In the genomic region with DNA sequence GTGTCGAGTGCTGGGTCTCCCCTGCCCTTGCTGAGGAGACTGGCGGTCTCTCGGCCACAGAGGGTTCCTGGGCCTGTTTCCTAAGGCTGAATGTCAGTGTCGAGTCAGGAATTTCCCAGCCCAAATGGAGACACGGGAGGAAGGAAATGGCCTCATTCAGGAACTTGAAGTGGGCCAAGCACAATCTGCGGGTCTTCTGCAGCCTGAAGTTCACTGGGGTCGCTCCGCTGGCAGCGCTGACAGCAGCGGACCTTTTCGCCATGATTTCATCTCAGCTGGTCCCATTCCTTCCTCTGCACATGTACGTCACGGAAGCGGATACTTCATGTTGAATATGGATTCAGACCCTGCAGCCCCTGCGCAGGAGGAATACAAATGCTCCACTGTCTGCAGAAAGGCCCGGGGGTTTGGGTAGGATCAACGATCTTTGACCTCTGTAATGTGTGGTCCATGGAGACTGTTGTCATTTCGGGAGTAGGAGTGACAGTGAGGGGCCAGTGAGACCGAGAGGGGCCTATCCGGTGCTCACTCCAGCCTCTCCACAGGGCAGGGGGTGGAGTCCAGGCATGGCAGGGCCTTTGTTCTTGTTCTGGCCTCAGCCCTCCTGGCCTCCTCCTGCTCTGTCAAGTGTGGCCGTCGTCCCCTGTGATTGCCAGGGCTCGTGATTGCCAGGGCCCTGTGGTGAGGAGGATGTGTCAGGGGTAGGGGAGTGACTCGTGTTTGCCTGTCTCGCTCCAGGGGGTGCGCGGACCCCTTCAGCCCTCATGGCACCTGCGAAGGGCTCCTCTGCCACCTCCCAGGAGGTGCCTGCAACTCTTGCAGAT, we compare ENCODE assay signal across 16 cellular contexts.
DNase-seq lines count a peak whose midpoint lies in the region; ATAC-seq and TF ChIP-seq lines count a peak whose summit lies in the region.
"Had no signal": no experiment of that assay in that cellular context is flagged by ENCODE, and none has a peak within 500 bp of the region (broad histone marks: within the 10 kb centered on the region; RNA-seq: fewer than 3 reads in every experiment).

No MANE protein-coding gene starts in this region.

- H3K36me3 ChIP-seq in ectodermal cell (ENCODE audit: control insufficient read depth, insufficient read depth, low read length) (peaks cover 4% of the 10 kb centered on the region), right lobe of liver (no peaks in the 10 kb centered on the region), spleen (peaks cover 0 to 85% (median 15%) of the 10 kb centered on the region in 6 donors), MG63 (no peaks in the 10 kb centered on the region), PC-3 (ENCODE audit: low read depth, low read length) (no peaks in the 10 kb centered on the region)
- H3K36me3 ChIP-seq: SJCRH30 had no signal

- no peak overlapping the region for H3K4me2 ChIP-seq in PC-3 (ENCODE audit: low read length)

- no peak for TF ChIP-seq CTCF in activated CD8-positive, alpha-beta T cell treated with anti-CD3 and anti-CD28 coated beads for 36 hours (IDR thresholded peaks at IDR 0.05)
- TF ChIP-seq CTCF in right lobe of liver (IDR thresholded peaks at IDR 0.05) = no peak
- no peak for TF ChIP-seq CTCF in spleen (IDR thresholded peaks at IDR 0.05 in 8 of 11, conservative IDR thresholded peaks at IDR 0.05 in 3 of 11)
- no peak for TF ChIP-seq CTCF in PC-3 (conservative IDR thresholded peaks at IDR 0.05; ENCODE audit: low read depth, low read length)

- POLR2A ChIA-PET in activated CD8-positive, alpha-beta T cell treated with anti-CD3 and anti-CD28 coated beads, Interleukin-2, amount 10 ng/mL, durations not matched to agents 7 days and 5 days (lab: Charles Lee) = no interaction called here
- POLR2A ChIA-PET in activated CD8-positive, alpha-beta T cell treated with anti-CD3 and anti-CD28 coated beads for 36 hours (lab: Charles Lee) = no interaction called here
- POLR2A ChIA-PET in PC-3 (lab: Charles Lee; ENCODE audit: unreplicated experiment) = no interaction called here

- H3K27me3 Mint-ChIP-seq in activated CD8-positive, alpha-beta T cell treated with anti-CD3 and anti-CD28 coated beads, Interleukin-2, amount 10 ng/mL, durations not matched to agents 7 days and 5 days (ENCODE audit: low read depth) = no peaks in the 10 kb centered on the region
- no peaks in the 10 kb centered on the region for H3K27me3 Mint-ChIP-seq in activated CD8-positive, alpha-beta T cell treated with anti-CD3 and anti-CD28 coated beads for 36 hours
- H3K27me3 Mint-ChIP-seq: CD4-positive, alpha-beta memory T cell; naive thymus-derived CD4-positive, alpha-beta T cell; type B pancreatic cell had no signal

- no peaks in the 10 kb centered on the region for H3K9me3 ChIP-seq in ectodermal cell (ENCODE audit: control insufficient read depth, low read length)
- no peaks in the 10 kb centered on the region for H3K9me3 ChIP-seq in right lobe of liver
- no peaks in the 10 kb centered on the region for H3K9me3 ChIP-seq in spleen
- H3K9me3 ChIP-seq in MG63 = no peaks in the 10 kb centered on the region
- H3K9me3 ChIP-seq in PC-3 (ENCODE audit: low read length) = no peaks in the 10 kb centered on the region
- H3K9me3 ChIP-seq: esophagus muscularis mucosa, SJCRH30 had no signal

- ATAC-seq in activated CD8-positive, alpha-beta T cell treated with anti-CD3 and anti-CD28 coated beads, Interleukin-2, amount 10 ng/mL, durations not matched to agents 7 days and 5 days = no peak
- no peak for ATAC-seq in activated CD8-positive, alpha-beta T cell treated with anti-CD3 and anti-CD28 coated beads for 36 hours
- ATAC-seq in right lobe of liver = peak; percentile 49 to 59 (median 51)
- ATAC-seq in PC-3 = no peak
- ATAC-seq: naive thymus-derived CD4-positive, alpha-beta T cell had no signal

- CTCF ChIA-PET in activated CD8-positive, alpha-beta T cell treated with anti-CD3 and anti-CD28 coated beads, Interleukin-2, amount 10 ng/mL, durations not matched to agents 7 days and 5 days (lab: Charles Lee) = no interaction called here
- CTCF ChIA-PET in activated CD8-positive, alpha-beta T cell treated with anti-CD3 and anti-CD28 coated beads for 36 hours (lab: Charles Lee) = no interaction called here
- CTCF ChIA-PET in PC-3 (lab: Charles Lee) = no interaction called here

- H3K4me1 Mint-ChIP-seq in activated CD8-positive, alpha-beta T cell treated with anti-CD3 and anti-CD28 coated beads, Interleukin-2, amount 10 ng/mL, durations not matched to agents 7 days and 5 days (ENCODE audit: low read depth) = no peaks in the 10 kb centered on the region
- H3K4me1 Mint-ChIP-seq in activated CD8-positive, alpha-beta T cell treated with anti-CD3 and anti-CD28 coated beads for 36 hours (ENCODE audit: low read depth) = no peaks in the 10 kb centered on the region

- TF ChIP-seq POLR2A in right lobe of liver (IDR thresholded peaks at IDR 0.05) = no peak
- TF ChIP-seq POLR2A in spleen (IDR thresholded peaks at IDR 0.05) = no peak

- intact Hi-C loops in activated CD8-positive, alpha-beta T cell treated with anti-CD3 and anti-CD28 coated beads for 36 hours (cut with micrococcal nuclease) = no loop called here
- intact Hi-C loops in right lobe of liver (cut with DNase I) = no loop called here
- intact Hi-C loops in spleen (cut with DNase I; ENCODE audit: low total_unique reads) = no loop called here
- intact Hi-C loops in PC-3 (cut with micrococcal nuclease) = no loop called here

- peak overlapping the region; percentile 49 for H3K27ac Mint-ChIP-seq in activated CD8-positive, alpha-beta T cell treated with anti-CD3 and anti-CD28 coated beads, Interleukin-2, amount 10 ng/mL, durations not matched to agents 7 days and 5 days
- H3K27ac Mint-ChIP-seq in activated CD8-positive, alpha-beta T cell treated with anti-CD3 and anti-CD28 coated beads for 36 hours = no peak overlapping the region
- H3K27ac Mint-ChIP-seq: CD4-positive, alpha-beta memory T cell; naive thymus-derived CD4-positive, alpha-beta T cell; type B pancreatic cell had no signal

- no peaks in the 10 kb centered on the region for H4K20me1 ChIP-seq in PC-3 (ENCODE audit: low read length)

- H3K9me2 ChIP-seq in PC-3 (replicated peaks; ENCODE audit: low read length) = no peaks in the 10 kb centered on the region

- H3K4me1 ChIP-seq in ectodermal cell (ENCODE audit: control insufficient read depth, insufficient read depth, low read length) (peaks cover 13% of the 10 kb centered on the region), right lobe of liver (no peaks in the 10 kb centered on the region), spleen (peaks cover 0 to 25% (median 10%) of the 10 kb centered on the region in 6 donors), PC-3 (ENCODE audit: insufficient read depth, low read length) (no peaks in the 10 kb centered on the region)

- H3K4me3 ChIP-seq in ectodermal cell (ENCODE audit: insufficient read depth, low read depth, low read length) (no peak overlapping the region), right lobe of liver (no peak overlapping the region), spleen (no peak overlapping the region), MG63 (no peak overlapping the region), PC-3 (ENCODE audit: low read length) (no peak overlapping the region)
- H3K4me3 ChIP-seq: esophagus muscularis mucosa, SJCRH30 had no signal

- H3K9me3 Mint-ChIP-seq in activated CD8-positive, alpha-beta T cell treated with anti-CD3 and anti-CD28 coated beads, Interleukin-2, amount 10 ng/mL, durations not matched to agents 7 days and 5 days (ENCODE audit: insufficient read depth) = no peaks in the 10 kb centered on the region
- no peaks in the 10 kb centered on the region for H3K9me3 Mint-ChIP-seq in activated CD8-positive, alpha-beta T cell treated with anti-CD3 and anti-CD28 coated beads for 36 hours
- H3K9me3 Mint-ChIP-seq: type B pancreatic cell had no signal

- H2AFZ ChIP-seq in PC-3 (ENCODE audit: low read length) = no peak overlapping the region

- peak overlapping the region; percentile 44 for H3K27ac ChIP-seq in ectodermal cell (ENCODE audit: insufficient read depth, low read depth, low read length, poor library complexity, severe bottlenecking)
- H3K27ac ChIP-seq in right lobe of liver = no peak overlapping the region
- H3K27ac ChIP-seq in spleen = peak overlapping the region in 4 of 8 donors; percentile 22 to 66 (median 49)
- no peak overlapping the region for H3K27ac ChIP-seq in PC-3 (ENCODE audit: low read length)
- H3K27ac ChIP-seq: esophagus muscularis mucosa, SJCRH30 had no signal

- no peak for DNase-seq in activated CD8-positive, alpha-beta T cell treated with anti-CD3 and anti-CD28 coated beads, Interleukin-2, amount 10 ng/mL, durations not matched to agents 7 days and 5 days
- no peak for DNase-seq in activated CD8-positive, alpha-beta T cell treated with anti-CD3 and anti-CD28 coated beads for 36 hours
- peak; percentile 15 to 41 (median 33) for DNase-seq in right lobe of liver
- peak; percentile 58 for DNase-seq in spleen
- DNase-seq in DMS114 treated with DMSO at 0.1 percent for 48 hours (lab: John Stamatoyannopoulos, UW; ENCODE audit: unreplicated experiment) = no peak
- no peak for DNase-seq in MG63
- DNase-seq in PC-3 = no peak
- DNase-seq: CD4-positive, alpha-beta memory T cell; naive thymus-derived CD4-positive, alpha-beta T cell; NCI-H1694 treated with DMSO at 0.1 percent for 48 hours; NCI-H446; SJCRH30; T1000 had no signal

- H3K79me2 ChIP-seq in PC-3 (ENCODE audit: low read length) = no peaks in the 10 kb centered on the region

- H3F3A ChIP-seq in PC-3 (ENCODE audit: low read length, unreplicated experiment) = no peaks in the 10 kb centered on the region

- no peaks in the 10 kb centered on the region for H3K27me3 ChIP-seq in ectodermal cell (ENCODE audit: control insufficient read depth, insufficient read depth, low read length, poor library complexity, severe bottlenecking)
- H3K27me3 ChIP-seq in right lobe of liver = no peaks in the 10 kb centered on the region
- no peaks in the 10 kb centered on the region for H3K27me3 ChIP-seq in spleen (replicated peaks in 1 of 7)
- no peaks in the 10 kb centered on the region for H3K27me3 ChIP-seq in MG63
- no peaks in the 10 kb centered on the region for H3K27me3 ChIP-seq in PC-3 (ENCODE audit: low read length)
- H3K27me3 ChIP-seq: esophagus muscularis mucosa, SJCRH30 had no signal

- WGBS in ectodermal cell, 2 experiments = 82 to 84% methylated on average over 28 of the region's 28 CpGs
- WGBS in right lobe of liver (ENCODE audit: insufficient coverage, low coverage, low lambda C conversion rate, missing lambda C conversion rate) = 83% methylated on average over 11 of the region's 28 CpGs
- WGBS in spleen, 5 donors = 67 to 84% (median 77%) methylated on average over 24 to 28 of the region's 28 CpGs

- H3K4me3 Mint-ChIP-seq in activated CD8-positive, alpha-beta T cell treated with anti-CD3 and anti-CD28 coated beads, Interleukin-2, amount 10 ng/mL, durations not matched to agents 7 days and 5 days = no peak overlapping the region
- H3K4me3 Mint-ChIP-seq in activated CD8-positive, alpha-beta T cell treated with anti-CD3 and anti-CD28 coated beads for 36 hours = no peak overlapping the region
- H3K4me3 Mint-ChIP-seq: CD4-positive, alpha-beta memory T cell; naive thymus-derived CD4-positive, alpha-beta T cell; type B pancreatic cell had no signal

- no peak overlapping the region for H3K9ac ChIP-seq in PC-3 (ENCODE audit: low read length)

- no peaks in the 10 kb centered on the region for H3K36me3 Mint-ChIP-seq in activated CD8-positive, alpha-beta T cell treated with anti-CD3 and anti-CD28 coated beads, Interleukin-2, amount 10 ng/mL, durations not matched to agents 7 days and 5 days (ENCODE audit: low read depth)
- peaks cover 7% of the 10 kb centered on the region for H3K36me3 Mint-ChIP-seq in activated CD8-positive, alpha-beta T cell treated with anti-CD3 and anti-CD28 coated beads for 36 hours (ENCODE audit: low read depth)
- H3K36me3 Mint-ChIP-seq: type B pancreatic cell had no signal

- BruUV-seq in PC-3 (replicated peaks; lab: Mats Ljungman, UMichigan) = no TSS peak

Comparison
In these comparisons a context has a peak if more than half of its experiments do, and no peak if none do; other contexts are left out.
1. ATAC-seq: peak in right lobe of liver (4 of 4); none in activated CD8-positive, alpha-beta T cell treated with anti-CD3 and anti-CD28 coated beads, Interleukin-2, amount 10 ng/mL, durations not matched to agents 7 days and 5 days (single experiment), activated CD8-positive, alpha-beta T cell treated with anti-CD3 and anti-CD28 coated beads for 36 hours (single experiment) and PC-3 (single experiment).
2. DNase-seq: peak in right lobe of liver (3 of 3) and spleen (single experiment); none in activated CD8-positive, alpha-beta T cell treated with anti-CD3 and anti-CD28 coated beads, Interleukin-2, amount 10 ng/mL, durations not matched to agents 7 days and 5 days (single experiment), activated CD8-positive, alpha-beta T cell treated with anti-CD3 and anti-CD28 coated beads for 36 hours (single experiment), DMS114 treated with DMSO at 0.1 percent for 48 hours (single experiment), MG63 (single experiment) and PC-3 (single experiment).